In the genomic region with DNA sequence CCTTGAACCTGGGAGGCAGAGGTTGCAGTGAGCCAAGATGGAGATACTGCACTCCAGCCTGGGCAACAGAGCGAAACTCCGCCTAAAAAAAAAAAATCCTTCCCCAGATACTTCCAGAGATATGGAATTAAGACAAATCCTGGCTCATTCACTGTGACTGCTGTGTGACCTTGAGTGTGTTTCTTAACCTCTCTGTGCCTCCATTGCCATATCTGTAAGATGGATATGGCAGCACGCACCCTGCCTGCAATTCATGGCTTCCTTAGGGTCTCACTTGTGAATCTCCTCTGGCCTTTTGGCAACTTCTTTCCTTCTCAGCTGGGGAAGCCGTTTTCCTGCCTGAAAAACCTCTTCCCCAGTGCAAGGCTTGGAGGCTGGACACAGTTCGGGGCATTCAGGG, we compare ENCODE assay signal across 26 cellular contexts. TPM values are rescaled to one million over a fixed set of nuclear protein-coding genes. Genes with fewer than 3 reads are reported as not detected.
"Had no signal": no experiment of that assay in that cellular context is flagged by ENCODE, and none has a peak within 500 bp of the region (broad histone marks: within the 10 kb centered on the region; RNA-seq: fewer than 3 reads in every experiment).

No MANE protein-coding gene starts in this region.

- H3K27ac ChIP-seq: breast epithelium, SK-N-MC had no signal

- ATAC-seq: activated CD8-positive, alpha-beta memory T cell treated with anti-CD3 and anti-CD28 coated beads, Interleukin-2, amount 10 ng/mL, durations not matched to agents 7 days and 5 days; Right ventricle myocardium inferior had no signal

- H3K36me3 ChIP-seq: breast epithelium had no signal

- H3K4me3 ChIP-seq: breast epithelium had no signal

- H3K27ac Mint-ChIP-seq: activated CD4-positive, alpha-beta T cell treated with anti-CD3 and anti-CD28 coated beads, Interleukin-2, amount 10 ng/mL, durations not matched to agents 24 days and 14 days; activated CD8-positive, alpha-beta memory T cell treated with anti-CD3 and anti-CD28 coated beads, Interleukin-2, amount 10 ng/mL, durations not matched to agents 7 days and 5 days; activated naive CD4-positive, alpha-beta T cell treated with anti-CD3 and anti-CD28 coated beads, Interleukin-2, amount 50 U/mL, for 24 hours; activated T-cell treated with anti-CD3 and anti-CD28 coated beads, Interleukin-2, amount 50 U/mL, for 24 hours; activated T-helper 1 cell treated with anti-CD3 and anti-CD28 coated beads, Interleukin-12 subunit alpha, Interleukin-12 subunit beta, Interleukin-2, Interleukin-4 antibody, amounts not matched to agents 30 ng/mL and 10 ng/mL and 1 ng/mL, durations not matched to agents 14 hours and 24 hours and 36 hours; T-helper 1 cell treated with Interleukin-12 subunit alpha and Interleukin-12 subunit beta and Interleukin-4 antibody, amounts not matched to agents 30 μg/mL and 1 μg/mL, for 36 hours had no signal

- H3K4me3 Mint-ChIP-seq: activated CD4-positive, alpha-beta T cell treated with anti-CD3 and anti-CD28 coated beads, Interleukin-2, amount 10 ng/mL, durations not matched to agents 24 days and 14 days; activated CD8-positive, alpha-beta memory T cell treated with anti-CD3 and anti-CD28 coated beads, Interleukin-2, amount 10 ng/mL, durations not matched to agents 7 days and 5 days; activated naive CD4-positive, alpha-beta T cell treated with anti-CD3 and anti-CD28 coated beads, Interleukin-2, amount 50 U/mL, for 24 hours; activated T-cell treated with anti-CD3 and anti-CD28 coated beads, Interleukin-2, amount 50 U/mL, for 24 hours; activated T-helper 1 cell treated with anti-CD3 and anti-CD28 coated beads, Interleukin-12 subunit alpha, Interleukin-12 subunit beta, Interleukin-2, Interleukin-4 antibody, amounts not matched to agents 30 ng/mL and 10 ng/mL and 1 ng/mL, durations not matched to agents 14 hours and 24 hours and 36 hours; T-helper 1 cell treated with Interleukin-12 subunit alpha and Interleukin-12 subunit beta and Interleukin-4 antibody, amounts not matched to agents 30 μg/mL and 1 μg/mL, for 36 hours had no signal

- DNase-seq: activated CD4-positive, alpha-beta T cell treated with anti-CD3 and anti-CD28 coated beads for 1 hour; activated CD4-positive, alpha-beta T cell treated with anti-CD3 and anti-CD28 coated beads, Interleukin-2, amount 10 ng/mL, durations not matched to agents 24 days and 14 days; activated CD4-positive, alpha-beta T cell treated with anti-CD3 and anti-CD28 coated beads, Interleukin-2, amount 50 U/mL, for 48 hours; activated CD8-positive, alpha-beta memory T cell treated with anti-CD3 and anti-CD28 coated beads, Interleukin-2, amount 10 ng/mL, durations not matched to agents 7 days and 5 days; activated effector memory CD4-positive, alpha-beta T cell treated with Interleukin-2 at 50 U/mL for 16 hours; activated naive CD4-positive, alpha-beta T cell; activated T-cell treated with anti-CD3 and anti-CD28 coated beads, Interleukin-2, amount 50 U/mL, for 24 hours; amygdala; caudate nucleus; Karpas-422; NCI-H1105 treated with DMSO at 0.1 percent for 48 hours; NCI-H1436 treated with DMSO at 0.1 percent for 48 hours; NCI-H187; NCI-H2081; NCI-H510A treated with DMSO at 0.1 percent for 48 hours; NCI-H69; NK-92 treated with Interleukin-12 subunit alpha and Interleukin-12 subunit beta, amount 100 ng/mL, for 24 hours; OCI-M1; RPMI8226; SW 1271 had no signal

- H3K36me3 Mint-ChIP-seq: activated CD8-positive, alpha-beta memory T cell treated with anti-CD3 and anti-CD28 coated beads, Interleukin-2, amount 10 ng/mL, durations not matched to agents 7 days and 5 days had no signal

- H3K9me3 Mint-ChIP-seq: activated naive CD4-positive, alpha-beta T cell treated with anti-CD3 and anti-CD28 coated beads, Interleukin-2, amount 50 U/mL, for 24 hours; activated T-cell treated with anti-CD3 and anti-CD28 coated beads, Interleukin-2, amount 50 U/mL, for 24 hours; T-helper 1 cell treated with Interleukin-12 subunit alpha and Interleukin-12 subunit beta and Interleukin-4 antibody, amounts not matched to agents 30 μg/mL and 1 μg/mL, for 36 hours had no signal

- H3K4me1 ChIP-seq: breast epithelium had no signal

- H3K4me1 Mint-ChIP-seq: activated CD4-positive, alpha-beta T cell treated with anti-CD3 and anti-CD28 coated beads, Interleukin-2, amount 10 ng/mL, durations not matched to agents 24 days and 14 days; activated CD8-positive, alpha-beta memory T cell treated with anti-CD3 and anti-CD28 coated beads, Interleukin-2, amount 10 ng/mL, durations not matched to agents 7 days and 5 days; activated naive CD4-positive, alpha-beta T cell treated with anti-CD3 and anti-CD28 coated beads, Interleukin-2, amount 50 U/mL, for 24 hours had no signal

- H3K9me3 ChIP-seq: breast epithelium had no signal

RNA-seq across cellular contexts. Expression of a gene that starts 33.8 kb away (rescaled TPM):
- total RNA-seq: activated CD4-positive, alpha-beta T cell treated with anti-CD3 and anti-CD28 coated beads, Interleukin-2, amount 10 ng/mL, durations not matched to agents 24 days and 14 days; activated CD8-positive, alpha-beta memory T cell treated with anti-CD3 and anti-CD28 coated beads, Interleukin-2, amount 10 ng/mL, durations not matched to agents 7 days and 5 days; activated T-helper 1 cell treated with anti-CD3 and anti-CD28 coated beads, Interleukin-12 subunit alpha, Interleukin-12 subunit beta, Interleukin-2, Interleukin-4 antibody, amounts not matched to agents 30 ng/mL and 10 ng/mL and 1 ng/mL, durations not matched to agents 14 hours and 24 hours and 36 hours; breast epithelium; Right ventricle myocardium inferior had no signal
